In genomic region chr4:55634417-55635128, GRCh38 we compare ENCODE assay signal across 2 cellular contexts.
TF ChIP-seq lines count a peak whose summit lies in the region.

No MANE protein-coding gene starts in this region.

TF ChIP-seq in GM23338, 12 proteins besides CTCF, POLR2A, EP300 and RAD21:
- TF ChIP-seq POLR2AphosphoS5 (IDR thresholded peaks at IDR 0.05; ENCODE audit: low read depth), result no peak
- TF ChIP-seq ZNF331 (CRISPR knock-in tag; IDR thresholded peaks at IDR 0.05; ENCODE audit: low read depth), result no peak
- no peak for TF ChIP-seq CREB1 (CRISPR knock-in tag; IDR thresholded peaks at IDR 0.05; ENCODE audit: low read depth)

TF ChIP-seq in K562, 482 proteins besides CTCF, POLR2A, EP300 and RAD21:
- TF ChIP-seq DPF2 (IDR thresholded peaks at IDR 0.05), result no peak
- no peak for TF ChIP-seq THAP7 (CRISPR knock-in tag; IDR thresholded peaks at IDR 0.05)
- TF ChIP-seq RUNX1 (IDR thresholded peaks at IDR 0.05; ENCODE audit: low read depth), result no peak
- TF ChIP-seq POLR2AphosphoS5 (IDR thresholded peaks at IDR 0.05; ENCODE audit: control insufficient read depth, insufficient read depth, low read depth, low read length), result 0 out of 2 replicates have a peak, but pooled peaks have one; percentile 0
- no peak for TF ChIP-seq ZNF408 (CRISPR knock-in tag; IDR thresholded peaks at IDR 0.05; ENCODE audit: low read depth)
- no peak for TF ChIP-seq HDAC1 (IDR thresholded peaks at IDR 0.05)
- TF ChIP-seq MNT (conservative IDR thresholded peaks at IDR 0.05), result 0 out of 4 replicates have a peak, but pooled peaks of 1 of the 2 experiments have one; percentile 1
- no peak for TF ChIP-seq MXD1 (CRISPR knock-in tag; IDR thresholded peaks at IDR 0.05; ENCODE audit: borderline replicate concordance, poor library complexity, severe bottlenecking)
- TF ChIP-seq SPI1 (IDR thresholded peaks at IDR 0.05; ENCODE audit: borderline replicate concordance, low read depth, low read length), result no peak
- TF ChIP-seq POLR2H (tag; IDR thresholded peaks at IDR 0.05; ENCODE audit: low read depth), result peak; percentile 12; the same call in 1 of the 2 replicates
- peak; percentile 8 to 51; a peak in 1 of 4 replicates for TF ChIP-seq MLLT1 (IDR thresholded peaks at IDR 0.05)
- TF ChIP-seq EP400 (IDR thresholded peaks at IDR 0.05), result 0 out of 2 replicates have a peak, but pooled peaks have one; percentile 2
- TF ChIP-seq MAZ (CRISPR knock-in tag; conservative IDR thresholded peaks at IDR 0.05 in 1 of 2, IDR thresholded peaks at IDR 0.05 in 1 of 2), result 0 out of 4 replicates have a peak, but pooled peaks of 1 of the 2 experiments have one; percentile 7
- peak; percentile 16 for TF ChIP-seq TBP (optimal IDR thresholded peaks at IDR 0.05; ENCODE audit: low read depth, low read length)
- TF ChIP-seq NBN (IDR thresholded peaks at IDR 0.05; ENCODE audit: low read depth), result no peak
- peak; percentile 62 for TF ChIP-seq PRDM10 (IDR thresholded peaks at IDR 0.05; ENCODE audit: partially characterized antibody)
- TF ChIP-seq ATF1 (CRISPR knock-in tag; IDR thresholded peaks at IDR 0.05), result no peak
- TF ChIP-seq ATF1 (tag; IDR thresholded peaks at IDR 0.05), result no peak
- TF ChIP-seq SREBF2 (CRISPR knock-in tag; IDR thresholded peaks at IDR 0.05), result no peak
- TF ChIP-seq SP2 (IDR thresholded peaks at IDR 0.05; ENCODE audit: extremely low read depth, low read depth, low read length, poor library complexity, severe bottlenecking), result no peak
- no peak for TF ChIP-seq ZNF589 (CRISPR knock-in tag; IDR thresholded peaks at IDR 0.05; ENCODE audit: low read depth)
